17 cellular contexts compared by ENCODE assay signal in genomic region chr13:44329909-44330545, GRCh38. TPM values are rescaled to one million over a fixed set of nuclear protein-coding genes. Genes with fewer than 3 reads are reported as not detected.
DNase-seq lines count a peak whose midpoint lies in the region; TF ChIP-seq lines count a peak whose summit lies in the region.
"Had no signal": no experiment of that assay in that cellular context is flagged by ENCODE, and none has a peak within 500 bp of the region (broad histone marks: within the 10 kb centered on the region; RNA-seq: fewer than 3 reads in every experiment).

No MANE protein-coding gene starts in this region.

- H3K36me3 ChIP-seq in rectal smooth muscle tissue (ENCODE audit: control insufficient read depth, insufficient read depth, low read length): no peaks in the 10 kb centered on the region
- H3K36me3 ChIP-seq: HAP-1 had no signal

- no peak overlapping the region for H3K9ac ChIP-seq in rectal smooth muscle tissue (ENCODE audit: low read length)

- intact Hi-C loops in activated CD4-positive, alpha-beta T cell treated with anti-CD3 and anti-CD28 coated beads, Interleukin-2, amount 10 ng/mL, durations not matched to agents 24 days and 14 days (cut with micrococcal nuclease): no loop called here

- H3K4me1 ChIP-seq in rectal smooth muscle tissue (ENCODE audit: control insufficient read depth, insufficient read depth, low read length): peaks cover 32% of the 10 kb centered on the region
- H3K4me1 ChIP-seq: HAP-1 had no signal

- H3K4me1 Mint-ChIP-seq in nephron (peaks cover 39% of the 10 kb centered on the region), glutamatergic neuron (ENCODE audit: low read depth, unreplicated experiment) (peaks cover 12% of the 10 kb centered on the region)
- H3K4me1 Mint-ChIP-seq in activated CD4-positive, alpha-beta T cell treated with anti-CD3 and anti-CD28 coated beads, Interleukin-2, amount 10 ng/mL, durations not matched to agents 24 days and 14 days: no peaks in the 10 kb centered on the region

- no peaks in the 10 kb centered on the region for H3K27me3 ChIP-seq in rectal smooth muscle tissue (ENCODE audit: control insufficient read depth, insufficient read depth, low read length)

- H3K27ac Mint-ChIP-seq in nephron (peak overlapping the region in 2 of 3 experiments; percentile 58 to 98), glutamatergic neuron (ENCODE audit: unreplicated experiment) (no peak overlapping the region)
- H3K27ac Mint-ChIP-seq in activated CD4-positive, alpha-beta T cell treated with anti-CD3 and anti-CD28 coated beads, Interleukin-2, amount 10 ng/mL, durations not matched to agents 24 days and 14 days: no peak overlapping the region
- H3K27ac Mint-ChIP-seq: CD14-positive monocyte; CD8-positive, alpha-beta T cell had no signal

- no peak overlapping the region for H3K4me3 Mint-ChIP-seq in nephron
- H3K4me3 Mint-ChIP-seq in activated CD4-positive, alpha-beta T cell treated with anti-CD3 and anti-CD28 coated beads, Interleukin-2, amount 10 ng/mL, durations not matched to agents 24 days and 14 days: no peak overlapping the region
- H3K4me3 Mint-ChIP-seq in glutamatergic neuron (ENCODE audit: unreplicated experiment): no peak overlapping the region
- H3K4me3 Mint-ChIP-seq: CD14-positive monocyte; CD8-positive, alpha-beta T cell had no signal

- H3K4me3 ChIP-seq in rectal smooth muscle tissue (ENCODE audit: low read length): no peak overlapping the region
- H3K4me3 ChIP-seq: HAP-1 had no signal

- peaks cover 12% of the 10 kb centered on the region for H3K27me3 Mint-ChIP-seq in nephron (ENCODE audit: low read depth)
- no peaks in the 10 kb centered on the region for H3K27me3 Mint-ChIP-seq in activated CD4-positive, alpha-beta T cell treated with anti-CD3 and anti-CD28 coated beads, Interleukin-2, amount 10 ng/mL, durations not matched to agents 24 days and 14 days
- no peaks in the 10 kb centered on the region for H3K27me3 Mint-ChIP-seq in glutamatergic neuron (ENCODE audit: unreplicated experiment)

- H3K36me3 Mint-ChIP-seq in nephron (ENCODE audit: low read depth) (peaks cover 4% of the 10 kb centered on the region), glutamatergic neuron (ENCODE audit: unreplicated experiment) (peaks cover 7% of the 10 kb centered on the region)
- no peaks in the 10 kb centered on the region for H3K36me3 Mint-ChIP-seq in activated CD4-positive, alpha-beta T cell treated with anti-CD3 and anti-CD28 coated beads, Interleukin-2, amount 10 ng/mL, durations not matched to agents 24 days and 14 days (ENCODE audit: low read depth)
- H3K36me3 Mint-ChIP-seq: CD14-positive monocyte; CD8-positive, alpha-beta T cell had no signal

- H3K9me3 Mint-ChIP-seq in nephron (peaks cover 13% of the 10 kb centered on the region), glutamatergic neuron (ENCODE audit: unreplicated experiment) (peaks cover 8% of the 10 kb centered on the region)
- no peaks in the 10 kb centered on the region for H3K9me3 Mint-ChIP-seq in activated CD4-positive, alpha-beta T cell treated with anti-CD3 and anti-CD28 coated beads, Interleukin-2, amount 10 ng/mL, durations not matched to agents 24 days and 14 days
- H3K9me3 Mint-ChIP-seq: CD8-positive, alpha-beta T cell had no signal

- no peak for TF ChIP-seq CTCF in nephron (IDR thresholded peaks at IDR 0.05; ENCODE audit: unreplicated experiment in 3 of 3)
- TF ChIP-seq CTCF in glutamatergic neuron (IDR thresholded peaks at IDR 0.05; ENCODE audit: partially characterized antibody, unreplicated experiment): no peak

- DNase-seq in activated gamma-delta T cell (lab: John Stamatoyannopoulos, UW): peak; percentile 4
- no peak for DNase-seq in activated gamma-delta T cell treated with Interleukin-2 at 50 U/mL for 16 hours
- DNase-seq in activated CD4-positive, alpha-beta T cell treated with anti-CD3 and anti-CD28 coated beads, Interleukin-2, amount 10 ng/mL, durations not matched to agents 24 days and 14 days: no peak
- no peak for DNase-seq in glutamatergic neuron
- DNase-seq in activated naive CD4-positive, alpha-beta T cell treated with Interleukin-2 at 50 U/mL for 16 hours: no peak
- DNase-seq: CD8-positive, alpha-beta T cell; COR-L47; DMS153; DND-41; GDM1; GOT3 had no signal

- H3K27ac ChIP-seq in rectal smooth muscle tissue (ENCODE audit: low read depth, low read length): peak overlapping the region; percentile 92
- H3K27ac ChIP-seq: 22Rv1 had no signal

RNA-seq across cellular contexts. Expression of gene SERP2, which starts 43.6 kb away (rescaled TPM):
- not detected in 2 replicates for total RNA-seq in activated CD4-positive, alpha-beta T cell treated with anti-CD3 and anti-CD28 coated beads, Interleukin-2, amount 10 ng/mL, durations not matched to agents 24 days and 14 days
- 22.3 TPM for total RNA-seq in glutamatergic neuron (ENCODE audit: unreplicated experiment)
- total RNA-seq: CD8-positive, alpha-beta T cell; HT1080 had no signal

Comparison
In these comparisons a context has a peak if more than half of its experiments do, and no peak if none do; other contexts are left out.
1. H3K27ac Mint-ChIP-seq: peak in nephron (2 of 3); none in activated CD4-positive, alpha-beta T cell treated with anti-CD3 and anti-CD28 coated beads, Interleukin-2, amount 10 ng/mL, durations not matched to agents 24 days and 14 days (single experiment) and glutamatergic neuron (single experiment).
2. RNA of gene SERP2, which starts 43.6 kb away (total RNA-seq): 22.3 TPM in glutamatergic neuron (single experiment); not detected in activated CD4-positive, alpha-beta T cell treated with anti-CD3 and anti-CD28 coated beads, Interleukin-2, amount 10 ng/mL, durations not matched to agents 24 days and 14 days; every median in the first group is over 10 times any median in the second.